In genomic region chr19:16496613-16496983, GRCh38 we compare ENCODE assay signal across 8 cellular contexts. TPM values are rescaled to one million over a fixed set of nuclear protein-coding genes. Genes with fewer than 3 reads are reported as not detected.
DNase-seq lines count a peak whose midpoint lies in the region; ATAC-seq and TF ChIP-seq lines count a peak whose summit lies in the region.

No MANE protein-coding gene starts in this region.

- no peaks in the 10 kb centered on the region for H3K36me3 ChIP-seq in right atrium auricular region
- peaks cover 0 to 13% (median 2%) of the 10 kb centered on the region in 4 donors for H3K36me3 ChIP-seq in sigmoid colon

- H3K9me3 Mint-ChIP-seq in T-helper 1 cell treated with Interleukin-12 subunit alpha and Interleukin-12 subunit beta and Interleukin-4 antibody, amounts not matched to agents 30 μg/mL and 1 μg/mL, for 36 hours, result no peaks in the 10 kb centered on the region
- H3K9me3 Mint-ChIP-seq in activated CD8-positive, alpha-beta T cell treated with anti-CD3 and anti-CD28 coated beads for 36 hours, result no peaks in the 10 kb centered on the region

- no peak for TF ChIP-seq POLR2A in sigmoid colon (IDR thresholded peaks at IDR 0.05)

- H3K27me3 Mint-ChIP-seq in T-helper 1 cell treated with Interleukin-12 subunit alpha and Interleukin-12 subunit beta and Interleukin-4 antibody, amounts not matched to agents 30 μg/mL and 1 μg/mL, for 36 hours (ENCODE audit: low read depth), result no peaks in the 10 kb centered on the region
- H3K27me3 Mint-ChIP-seq in activated CD8-positive, alpha-beta T cell treated with anti-CD3 and anti-CD28 coated beads for 36 hours, result no peaks in the 10 kb centered on the region

- H3K27ac ChIP-seq in right atrium auricular region (peak overlapping the region; percentile 83 to 86), sigmoid colon (peak overlapping the region; percentile 82 to 89 (median 86))

- H3K4me1 Mint-ChIP-seq in T-helper 1 cell treated with Interleukin-12 subunit alpha and Interleukin-12 subunit beta and Interleukin-4 antibody, amounts not matched to agents 30 μg/mL and 1 μg/mL, for 36 hours (ENCODE audit: low read depth), result peaks cover 9% of the 10 kb centered on the region
- H3K4me1 Mint-ChIP-seq in activated CD8-positive, alpha-beta T cell treated with anti-CD3 and anti-CD28 coated beads for 36 hours (ENCODE audit: low read depth), result peaks cover 12% of the 10 kb centered on the region

- H3K27me3 ChIP-seq in right atrium auricular region (no peaks in the 10 kb centered on the region), sigmoid colon (no peaks in the 10 kb centered on the region)

- H3K9me3 ChIP-seq in right atrium auricular region, result no peaks in the 10 kb centered on the region
- H3K9me3 ChIP-seq in sigmoid colon, result no peaks in the 10 kb centered on the region

- no peak for TF ChIP-seq EP300 in sigmoid colon (IDR thresholded peaks at IDR 0.05)

- no peak for TF ChIP-seq CTCF in activated CD8-positive, alpha-beta T cell treated with anti-CD3 and anti-CD28 coated beads for 36 hours (IDR thresholded peaks at IDR 0.05)
- TF ChIP-seq CTCF in right atrium auricular region (IDR thresholded peaks at IDR 0.05) (no peak), sigmoid colon (IDR thresholded peaks at IDR 0.05) (no peak)

- H3K27ac Mint-ChIP-seq in T-helper 1 cell treated with Interleukin-12 subunit alpha and Interleukin-12 subunit beta and Interleukin-4 antibody, amounts not matched to agents 30 μg/mL and 1 μg/mL, for 36 hours, result peak overlapping the region; percentile 79
- H3K27ac Mint-ChIP-seq in activated CD8-positive, alpha-beta T cell treated with anti-CD3 and anti-CD28 coated beads for 36 hours, result peak overlapping the region; percentile 69

- H3K4me1 ChIP-seq in right atrium auricular region (peaks cover 0 to 11% of the 10 kb centered on the region in 2 donors), sigmoid colon (peaks cover 0 to 13% (median 11%) of the 10 kb centered on the region in 4 donors)

- H3K36me3 Mint-ChIP-seq in T-helper 1 cell treated with Interleukin-12 subunit alpha and Interleukin-12 subunit beta and Interleukin-4 antibody, amounts not matched to agents 30 μg/mL and 1 μg/mL, for 36 hours (ENCODE audit: low read depth), result no peaks in the 10 kb centered on the region
- H3K36me3 Mint-ChIP-seq in activated CD8-positive, alpha-beta T cell treated with anti-CD3 and anti-CD28 coated beads for 36 hours (ENCODE audit: low read depth), result peaks cover 7% of the 10 kb centered on the region

- ATAC-seq in activated CD8-positive, alpha-beta T cell treated with anti-CD3 and anti-CD28 coated beads for 36 hours, result no peak
- ATAC-seq in GM21576 (IDR thresholded peaks at IDR 0.05; ENCODE audit: unreplicated experiment), result no peak

- CTCF ChIA-PET in activated CD8-positive, alpha-beta T cell treated with anti-CD3 and anti-CD28 coated beads for 36 hours (lab: Charles Lee), result interaction anchor here (1.1 to 2.0 kb wide), 2 partner anchors 46 to 55 kb away, joined by 4 to 9 read pairs; no protein-coding TSS in a partner anchor

- H3K4me3 ChIP-seq in right atrium auricular region (peak overlapping the region; percentile 67 to 74), sigmoid colon (peak overlapping the region; percentile 72 to 75 (median 74))

- 14 to 30% methylated on average over 16 of the region's 16 CpGs for WGBS in sigmoid colon, 2 donors

- POLR2A ChIA-PET in activated CD8-positive, alpha-beta T cell treated with anti-CD3 and anti-CD28 coated beads for 36 hours (lab: Charles Lee), result interaction anchor here (1.2 to 1.8 kb wide), 3 partner anchors 20 to 660 kb away, joined by 3 to 5 read pairs (median 3); no protein-coding TSS in a partner anchor

- no peak for DNase-seq in T-helper 1 cell
- no peak for DNase-seq in activated CD8-positive, alpha-beta T cell treated with anti-CD3 and anti-CD28 coated beads for 36 hours
- peak; percentile 70 for DNase-seq in right atrium auricular region (ENCODE audit: low spot score)
- DNase-seq in sigmoid colon, result peak; percentile 80
- DNase-seq in islet precursor cell, result no peak
- no peak for DNase-seq in HuH-7.5 (ENCODE audit: low spot score)

- peak overlapping the region; percentile 92 for H3K4me3 Mint-ChIP-seq in T-helper 1 cell treated with Interleukin-12 subunit alpha and Interleukin-12 subunit beta and Interleukin-4 antibody, amounts not matched to agents 30 μg/mL and 1 μg/mL, for 36 hours
- H3K4me3 Mint-ChIP-seq in activated CD8-positive, alpha-beta T cell treated with anti-CD3 and anti-CD28 coated beads for 36 hours, result peak overlapping the region; percentile 84

- intact Hi-C loops in activated CD8-positive, alpha-beta T cell treated with anti-CD3 and anti-CD28 coated beads for 36 hours (cut with micrococcal nuclease), result no loop called here
- intact Hi-C loops in sigmoid colon (cut with DNase I), result loop anchor here (1.0 kb wide), 2 partner anchors 24 to 132 kb away; partner anchors contain the start of gene MED26

RNA-seq across cellular contexts. Expression of gene C19orf44, which starts 0.4 kb away (rescaled TPM):
- total RNA-seq in activated CD8-positive, alpha-beta T cell treated with anti-CD3 and anti-CD28 coated beads for 36 hours, result 1 to 10 TPM; 1.9 to 2.3 TPM
- total RNA-seq in right atrium auricular region (1 to 10 TPM; 2.3 to 6.0 TPM), sigmoid colon (1 to 10 TPM; 3.8 to 10.0 (median 5.7) TPM)
- 1 to 10 TPM; 1.8 to 3.8 (median 1.8) TPM for polyA plus RNA-seq in sigmoid colon

RNA-seq across cellular contexts. Expression of gene CALR3, which starts 0.6 kb away (rescaled TPM):
- total RNA-seq in activated CD8-positive, alpha-beta T cell treated with anti-CD3 and anti-CD28 coated beads for 36 hours, result not detected
- not detected for total RNA-seq in right atrium auricular region
- total RNA-seq in sigmoid colon, result not detected
- polyA plus RNA-seq in sigmoid colon, result not detected

RNA-seq across cellular contexts. Expression of gene EPS15L1, which starts 24.8 kb away (rescaled TPM):
- 10 to 100 TPM; 27.4 to 28.3 TPM for total RNA-seq in activated CD8-positive, alpha-beta T cell treated with anti-CD3 and anti-CD28 coated beads for 36 hours
- total RNA-seq in right atrium auricular region (10 to 100 TPM; 24.0 to 27.4 TPM), sigmoid colon (10 to 100 TPM; 15.0 to 38.2 (median 17.9) TPM)
- 10 to 100 TPM; 14.4 to 25.6 (median 15.7) TPM for polyA plus RNA-seq in sigmoid colon

RNA-seq across cellular contexts. Expression of gene CHERP, which starts 45.6 kb away (rescaled TPM):
- total RNA-seq in activated CD8-positive, alpha-beta T cell treated with anti-CD3 and anti-CD28 coated beads for 36 hours, result 10 to 100 TPM; 57.5 to 59.6 TPM
- total RNA-seq in right atrium auricular region (1 to 10 TPM; 4.3 to 8.0 TPM), sigmoid colon (1 to 10 TPM; 5.6 to 8.6 (median 6.6) TPM)
- polyA plus RNA-seq in sigmoid colon, result 10 to 100 TPM in 2 of 3 donors, 1 to 10 TPM in 1; 9.5 to 32.7 (median 14.4) TPM

Comparison
In these comparisons a context has a peak if more than half of its experiments do, and no peak if none do; other contexts are left out.
1. DNase-seq: peak in right atrium auricular region (single experiment) and sigmoid colon (single experiment); none in T-helper 1 cell (0 of 5), activated CD8-positive, alpha-beta T cell treated with anti-CD3 and anti-CD28 coated beads for 36 hours (single experiment), islet precursor cell (single experiment) and HuH-7.5 (single experiment).